Comparison of ENCODE assay signal across 9 cellular contexts in genomic region chr9:104993291-104993963, GRCh38.
A peak's percentile ranks its signal among the peaks of the same experiment; 100 is the strongest.
DNase-seq lines count a peak whose midpoint lies in the region; ATAC-seq, FAIRE-seq and TF ChIP-seq lines count a peak whose summit lies in the region.
"Had no signal": no experiment of that assay in that cellular context is flagged by ENCODE, and none has a peak within 500 bp of the region (broad histone marks: within the 10 kb centered on the region; RNA-seq: fewer than 3 reads in every experiment).

No MANE protein-coding gene starts in this region.

- 44 to 84% (median 71%) methylated on average over 9 of the region's 9 CpGs for WGBS in small intestine, 3 donors

- peaks cover 15% of the 10 kb centered on the region for H3K36me3 Mint-ChIP-seq in central memory CD8-positive, alpha-beta T cell (ENCODE audit: insufficient read depth)

- intact Hi-C loops in kidney (cut with DNase I), result no loop called here

- H3K9me3 ChIP-seq in kidney (ENCODE audit: control insufficient read depth in 1 of 2, low read length in 2 of 2) (no peaks in the 10 kb centered on the region), small intestine (ENCODE audit: control insufficient read depth, low read depth) (no peaks in the 10 kb centered on the region), WERI-Rb-1 (ENCODE audit: severe bottlenecking) (no peaks in the 10 kb centered on the region)

- TF ChIP-seq CTCF in kidney (IDR thresholded peaks at IDR 0.05; ENCODE audit: borderline replicate concordance, extremely low read depth, insufficient read depth) (no peak), WERI-Rb-1 (IDR thresholded peaks at IDR 0.05; ENCODE audit: low read depth, low read length) (no peak)

- H3K27me3 ChIP-seq in small intestine (ENCODE audit: control insufficient read depth in 2 of 2, insufficient read depth in 2 of 2, low read length in 2 of 2) (no peaks in the 10 kb centered on the region), WERI-Rb-1 (ENCODE audit: insufficient read depth, low read depth, severe bottlenecking) (no peaks in the 10 kb centered on the region)

- H3K27ac ChIP-seq in kidney (ENCODE audit: low read depth in 2 of 2, low read length in 2 of 2), result peak overlapping the region in 1 of 2 donors; percentile 13
- peak overlapping the region; percentile 6 to 13 for H3K27ac ChIP-seq in small intestine (ENCODE audit: low read depth in 1 of 2, low read length in 1 of 2)
- no peak overlapping the region for H3K27ac ChIP-seq in WERI-Rb-1

- peak; percentile 61 for DNase-seq in activated CD8-positive, alpha-beta memory T cell treated with anti-CD3 and anti-CD28 coated beads for 24 hours
- no peak for DNase-seq in activated CD8-positive, alpha-beta memory T cell treated with anti-CD3 and anti-CD28 coated beads, Interleukin-2, amount 50 U/mL, for 48 hours
- no peak for DNase-seq in central memory CD8-positive, alpha-beta T cell (ENCODE audit: low spot score in 2 of 2)
- DNase-seq in kidney (peak; percentile 79), small intestine (no peak), WERI-Rb-1 (no peak), DMS79 treated with DMSO at 0.1 percent for 48 hours (lab: John Stamatoyannopoulos, UW) (no peak)

- FAIRE-seq in kidney (lab: Jason Lieb, UNC) (no peak), small intestine (lab: Jason Lieb, UNC) (no peak)
- FAIRE-seq: G401.6 had no signal

- H3K9me3 Mint-ChIP-seq in central memory CD8-positive, alpha-beta T cell, result no peaks in the 10 kb centered on the region

- H3K9ac ChIP-seq in kidney (ENCODE audit: low read length in 2 of 2), result peak overlapping the region in 1 of 2 donors; percentile 22

- peaks cover 34% of the 10 kb centered on the region for H3K4me1 Mint-ChIP-seq in central memory CD8-positive, alpha-beta T cell

- H3K4me3 Mint-ChIP-seq in central memory CD8-positive, alpha-beta T cell, result no peak overlapping the region

- peak overlapping the region; percentile 14 for H3K27ac Mint-ChIP-seq in central memory CD8-positive, alpha-beta T cell (ENCODE audit: low read depth)

- ATAC-seq in central memory CD8-positive, alpha-beta T cell (replicated peaks; ENCODE audit: extremely low read depth, poor library complexity, severe bottlenecking), result no peak
- ATAC-seq in HG03439 (IDR thresholded peaks at IDR 0.05; ENCODE audit: unreplicated experiment), result no peak

- H3K36me3 ChIP-seq in kidney (ENCODE audit: control insufficient read depth in 1 of 2, insufficient read depth in 2 of 2, low read length in 2 of 2), result no peaks in the 10 kb centered on the region
- H3K36me3 ChIP-seq in small intestine (ENCODE audit: control insufficient read depth in 2 of 2, insufficient read depth in 2 of 2, low read length in 2 of 2), result no peaks in the 10 kb centered on the region
- no peaks in the 10 kb centered on the region for H3K36me3 ChIP-seq in WERI-Rb-1

- H3K4me1 ChIP-seq in kidney (ENCODE audit: control insufficient read depth in 1 of 2, insufficient read depth in 1 of 2, low read depth in 1 of 2, low read length in 2 of 2) (peaks cover 18 to 24% of the 10 kb centered on the region in 2 donors), small intestine (ENCODE audit: control insufficient read depth in 2 of 2, insufficient read depth in 1 of 2, low read depth in 1 of 2, low read length in 1 of 2) (peaks cover 3 to 8% of the 10 kb centered on the region in 2 donors)

- H3K4me3 ChIP-seq in kidney (ENCODE audit: low read length in 2 of 2), result no peak overlapping the region
- no peak overlapping the region for H3K4me3 ChIP-seq in small intestine (ENCODE audit: low read depth in 1 of 2, low read length in 2 of 2)
- H3K4me3 ChIP-seq in WERI-Rb-1 (ENCODE audit: low read depth, low read length), result no peak overlapping the region

- H3K27me3 Mint-ChIP-seq in central memory CD8-positive, alpha-beta T cell, result no peaks in the 10 kb centered on the region

Comparison
In these comparisons a context has a peak if more than half of its experiments do, and no peak if none do; other contexts are left out.
1. DNase-seq: peak in activated CD8-positive, alpha-beta memory T cell treated with anti-CD3 and anti-CD28 coated beads for 24 hours (single experiment) and kidney (single experiment); none in activated CD8-positive, alpha-beta memory T cell treated with anti-CD3 and anti-CD28 coated beads, Interleukin-2, amount 50 U/mL, for 48 hours (single experiment), central memory CD8-positive, alpha-beta T cell (0 of 2), small intestine (single experiment), WERI-Rb-1 (single experiment) and DMS79 treated with DMSO at 0.1 percent for 48 hours (single experiment).